23 cellular contexts compared by ENCODE assay signal in the genomic region with DNA sequence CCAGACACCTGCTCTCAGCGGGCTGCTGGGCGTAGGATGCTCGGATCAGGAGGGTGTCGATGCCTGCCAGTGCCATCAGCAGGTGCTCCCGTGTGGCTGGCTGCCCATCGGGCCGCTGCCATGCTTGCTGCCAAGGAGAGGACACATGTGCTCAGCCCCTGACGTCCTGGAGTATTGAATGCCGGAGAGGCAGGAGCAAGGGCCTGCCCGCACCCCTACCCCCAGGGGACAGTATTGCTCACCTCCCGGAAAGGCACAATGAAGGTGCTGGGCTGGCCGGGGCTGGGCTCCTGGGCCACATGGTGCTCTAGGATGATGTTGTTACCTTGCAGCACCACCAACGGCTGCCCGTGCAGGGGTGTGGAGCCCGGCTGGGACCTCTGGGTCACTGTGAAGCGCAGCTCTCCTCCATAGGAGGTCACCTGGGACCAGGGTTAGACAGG.
DNase-seq lines count a peak whose midpoint lies in the region; ATAC-seq and TF ChIP-seq lines count a peak whose summit lies in the region.
"Had no signal": no experiment of that assay in that cellular context is flagged by ENCODE, and none has a peak within 500 bp of the region (broad histone marks: within the 10 kb centered on the region; RNA-seq: fewer than 3 reads in every experiment).

No MANE protein-coding gene starts in this region.

- H3K36me3 Mint-ChIP-seq in activated T-cell treated with anti-CD3 and anti-CD28 coated beads, Interleukin-2, amount 50 U/mL, for 4 hours (ENCODE audit: insufficient read depth), result no peaks in the 10 kb centered on the region

- TF ChIP-seq POLR2A in heart left ventricle (IDR thresholded peaks at IDR 0.05) (no peak), gastroesophageal sphincter (IDR thresholded peaks at IDR 0.05) (no peak), ovary (IDR thresholded peaks at IDR 0.05) (no peak)

- no peaks in the 10 kb centered on the region for H3K4me1 Mint-ChIP-seq in activated T-cell treated with anti-CD3 and anti-CD28 coated beads, Interleukin-2, amount 50 U/mL, for 4 hours (ENCODE audit: low read depth)
- H3K4me1 Mint-ChIP-seq: mesothelial cell of epicardium had no signal

- H3K4me1 ChIP-seq in heart left ventricle (peaks cover 0 to 18% (median 3%) of the 10 kb centered on the region in 12 donors), gastroesophageal sphincter (peaks cover 0 to 36% (median under 1%) of the 10 kb centered on the region in 3 donors), ovary (ENCODE audit: insufficient read depth) (no peaks in the 10 kb centered on the region)
- H3K4me1 ChIP-seq: left lung had no signal

- H3K4me3 ChIP-seq in heart left ventricle (no peak overlapping the region), gastroesophageal sphincter (no peak overlapping the region), ovary (no peak overlapping the region)
- H3K4me3 ChIP-seq: left lung, smooth muscle cell, tibial nerve had no signal

- no peak for ATAC-seq in left ventricle myocardium superior
- ATAC-seq in heart left ventricle, result no peak
- ATAC-seq in gastroesophageal sphincter, result no peak
- no peak for ATAC-seq in activated T-cell treated with anti-CD3 and anti-CD28 coated beads, Interleukin-2, amount 50 U/mL, for 4 hours
- ATAC-seq: left lung; naive thymus-derived CD8-positive, alpha-beta T cell had no signal

- H3K9me3 ChIP-seq in heart left ventricle, result no peaks in the 10 kb centered on the region
- H3K9me3 ChIP-seq in gastroesophageal sphincter, result no peaks in the 10 kb centered on the region
- no peaks in the 10 kb centered on the region for H3K9me3 ChIP-seq in ovary
- H3K9me3 ChIP-seq: left lung, tibial nerve had no signal

- TF ChIP-seq CTCF in heart left ventricle (IDR thresholded peaks at IDR 0.05) (no peak), gastroesophageal sphincter (IDR thresholded peaks at IDR 0.05) (no peak), ovary (IDR thresholded peaks at IDR 0.05) (no peak)

- H3K27ac ChIP-seq in heart left ventricle, result peak overlapping the region in 1 of 12 donors; percentile 48
- H3K27ac ChIP-seq in gastroesophageal sphincter, result peak overlapping the region in 3 of 4 donors; percentile 80 to 81 (median 80)
- H3K27ac ChIP-seq in ovary, result no peak overlapping the region
- H3K27ac ChIP-seq: left lung had no signal

- 76 to 87% (median 78%) methylated on average over 8 to 16 of the region's 16 CpGs for WGBS in heart left ventricle, 4 donors
- 100% methylated on average over 1 of the region's 16 CpGs; no CpG with 5 or more reads in 1 of the 2 donors for WGBS in gastroesophageal sphincter (ENCODE audit: low coverage in 1 of 2), 2 donors
- 82 to 90% (median 86%) methylated on average over 13 to 16 of the region's 16 CpGs for WGBS in ovary, 3 donors

- TF ChIP-seq EP300 in gastroesophageal sphincter (IDR thresholded peaks at IDR 0.05) (no peak), ovary (IDR thresholded peaks at IDR 0.05) (no peak)

- no peaks in the 10 kb centered on the region for H3K27me3 Mint-ChIP-seq in activated T-cell treated with anti-CD3 and anti-CD28 coated beads, Interleukin-2, amount 50 U/mL, for 4 hours (ENCODE audit: low read depth)
- H3K27me3 Mint-ChIP-seq: naive thymus-derived CD8-positive, alpha-beta T cell had no signal

- H3K27me3 ChIP-seq in heart left ventricle (no peaks in the 10 kb centered on the region), gastroesophageal sphincter (no peaks in the 10 kb centered on the region), ovary (no peaks in the 10 kb centered on the region)
- H3K27me3 ChIP-seq: left lung, tibial nerve had no signal

- intact Hi-C loops in left ventricle myocardium superior (cut with micrococcal nuclease), result no loop called here
- intact Hi-C loops in heart left ventricle (cut with DNase I), result no loop called here
- intact Hi-C loops in ovary (cut with DNase I), result no loop called here

- no peak overlapping the region for H3K4me3 Mint-ChIP-seq in activated T-cell treated with anti-CD3 and anti-CD28 coated beads, Interleukin-2, amount 50 U/mL, for 4 hours
- H3K4me3 Mint-ChIP-seq: mesothelial cell of epicardium; naive thymus-derived CD8-positive, alpha-beta T cell had no signal

- DNase-seq in left ventricle myocardium superior, result peak; percentile 22
- DNase-seq in heart left ventricle, result no peak
- peak; percentile 85 for DNase-seq in NCI-H345 (lab: John Stamatoyannopoulos, UW)
- no peak for DNase-seq in ovary
- no peak for DNase-seq in activated T-cell treated with anti-CD3 and anti-CD28 coated beads, Interleukin-2, amount 50 U/mL, for 4 hours
- DNase-seq in COLO829 (ENCODE audit: low spot score), result no peak
- DNase-seq: ACHN; activated CD4-positive, alpha-beta T cell treated with anti-CD3 and anti-CD28 coated beads for 1 hour; activated CD8-positive, alpha-beta memory T cell treated with anti-CD3 and anti-CD28 coated beads for 24 hours; activated gamma-delta T cell; activated T-cell treated with anti-CD3 and anti-CD28 coated beads, Interleukin-2, amount 50 U/mL, for 1 hour; central memory CD4-positive, alpha-beta T cell; DND-41; HCEC 1CT; naive thymus-derived CD8-positive, alpha-beta T cell; retina; stimulated activated CD4-positive, alpha-beta T cell treated with anti-CD3 and anti-CD28 coated beads, Interleukin-2, amount 100 ng/mL, for 24 hours; T-helper 2 cell had no signal

- no peaks in the 10 kb centered on the region for H3K9me3 Mint-ChIP-seq in activated T-cell treated with anti-CD3 and anti-CD28 coated beads, Interleukin-2, amount 50 U/mL, for 4 hours
- H3K9me3 Mint-ChIP-seq: mesothelial cell of epicardium; naive thymus-derived CD8-positive, alpha-beta T cell had no signal

- H3K36me3 ChIP-seq in heart left ventricle (peaks cover 4 to 100% (median 95%) of the 10 kb centered on the region in 9 donors), gastroesophageal sphincter (peaks cover 0 to 100% of the 10 kb centered on the region in 2 donors), ovary (no peaks in the 10 kb centered on the region)

Comparison
In these comparisons a context has a peak if more than half of its experiments do, and no peak if none do; other contexts are left out.
1. DNase-seq: peak in left ventricle myocardium superior (single experiment) and NCI-H345 (single experiment); none in heart left ventricle (0 of 5), ovary (0 of 5), activated T-cell treated with anti-CD3 and anti-CD28 coated beads, Interleukin-2, amount 50 U/mL, for 4 hours (single experiment) and COLO829 (single experiment).
2. H3K27ac ChIP-seq: peak in gastroesophageal sphincter (3 of 4); none in ovary (0 of 2).